10 cellular contexts compared by ENCODE assay signal in the genomic region with DNA sequence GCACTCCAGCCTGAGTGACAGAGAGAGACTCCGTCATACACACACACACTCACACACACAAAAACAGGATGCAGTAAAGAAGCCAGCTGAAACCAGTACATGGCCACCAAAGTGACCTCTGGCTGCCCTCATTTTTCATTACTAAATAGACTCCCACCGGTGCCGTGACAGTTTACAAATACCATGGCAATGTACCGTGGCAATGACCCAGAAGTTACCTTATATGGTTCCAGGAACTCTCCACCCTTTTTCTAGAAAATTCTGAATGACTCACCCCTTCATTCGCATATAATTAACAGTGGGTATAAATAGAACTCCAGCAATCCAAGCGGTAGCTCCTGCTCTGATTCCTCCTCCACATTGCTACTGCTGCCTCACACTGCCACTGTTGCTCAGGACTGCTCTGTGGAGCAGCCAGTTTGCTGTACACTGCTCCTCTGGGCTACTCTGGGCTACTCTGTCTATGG. TPM values are rescaled to one million over a fixed set of nuclear protein-coding genes. Genes with fewer than 3 reads are reported as not detected.
A peak's percentile ranks its signal among the peaks of the same experiment; 100 is the strongest.
DNase-seq lines count a peak whose midpoint lies in the region; ATAC-seq and TF ChIP-seq lines count a peak whose summit lies in the region.
"Had no signal": no experiment of that assay in that cellular context is flagged by ENCODE, and none has a peak within 500 bp of the region (broad histone marks: within the 10 kb centered on the region; RNA-seq: fewer than 3 reads in every experiment).

No MANE protein-coding gene starts in this region.

- H3K4me3 ChIP-seq in RWPE2 (ENCODE audit: severe bottlenecking) (no peak overlapping the region), gastroesophageal sphincter (no peak overlapping the region), testis (no peak overlapping the region)

- peaks cover 0 to 6% of the 10 kb centered on the region in 2 donors for H3K4me1 Mint-ChIP-seq in natural killer cell treated with Interleukin-12 subunit alpha and Interleukin-12 subunit beta and Interleukin-15 and Interleukin-18, amount 100 ng/mL, for 72 hours (ENCODE audit: low read depth in 2 of 2)
- H3K4me1 Mint-ChIP-seq: activated naive CD8-positive, alpha-beta T cell treated with anti-CD3 and anti-CD28 coated beads, Interleukin-2, amount 50 U/mL, for 24 hours had no signal

- DNase-seq in COLO829 (ENCODE audit: low spot score), result peak; percentile 93
- no peak for DNase-seq in RWPE2 (ENCODE audit: low spot score)
- peak; percentile 76 for DNase-seq in posterior vena cava (ENCODE audit: low spot score)
- no peak for DNase-seq in testis
- no peak for DNase-seq in natural killer cell treated with Interleukin-12 subunit alpha and Interleukin-12 subunit beta and Interleukin-15 and Interleukin-18, amount 100 ng/mL, for 72 hours (ENCODE audit: low spot score)
- DNase-seq: activated naive CD8-positive, alpha-beta T cell treated with anti-CD3 and anti-CD28 coated beads, Interleukin-2, amount 50 U/mL, for 24 hours; T-helper 9 cell had no signal

- TF ChIP-seq POLR2A in gastroesophageal sphincter (IDR thresholded peaks at IDR 0.05), result peak in 1 of 2 donors; percentile 11
- TF ChIP-seq POLR2A in testis (IDR thresholded peaks at IDR 0.05), result no peak

- H3K27me3 Mint-ChIP-seq in natural killer cell treated with Interleukin-12 subunit alpha and Interleukin-12 subunit beta and Interleukin-15 and Interleukin-18, amount 100 ng/mL, for 72 hours, result peaks cover 25 to 28% of the 10 kb centered on the region in 2 donors

- no peak overlapping the region for H3K27ac Mint-ChIP-seq in natural killer cell treated with Interleukin-12 subunit alpha and Interleukin-12 subunit beta and Interleukin-15 and Interleukin-18, amount 100 ng/mL, for 72 hours
- H3K27ac Mint-ChIP-seq: activated naive CD8-positive, alpha-beta T cell treated with anti-CD3 and anti-CD28 coated beads, Interleukin-2, amount 50 U/mL, for 24 hours had no signal

- H3K4me3 Mint-ChIP-seq in natural killer cell treated with Interleukin-12 subunit alpha and Interleukin-12 subunit beta and Interleukin-15 and Interleukin-18, amount 100 ng/mL, for 72 hours, result no peak overlapping the region
- H3K4me3 Mint-ChIP-seq: activated naive CD8-positive, alpha-beta T cell treated with anti-CD3 and anti-CD28 coated beads, Interleukin-2, amount 50 U/mL, for 24 hours had no signal

- H3K27me3 ChIP-seq in RWPE2 (ENCODE audit: insufficient read depth, poor library complexity, severe bottlenecking), result no peaks in the 10 kb centered on the region
- H3K27me3 ChIP-seq in gastroesophageal sphincter, result no peaks in the 10 kb centered on the region
- no peaks in the 10 kb centered on the region for H3K27me3 ChIP-seq in testis

- TF ChIP-seq EP300 in gastroesophageal sphincter (IDR thresholded peaks at IDR 0.05), result no peak

- H3K9me3 Mint-ChIP-seq in natural killer cell treated with Interleukin-12 subunit alpha and Interleukin-12 subunit beta and Interleukin-15 and Interleukin-18, amount 100 ng/mL, for 72 hours, result no peaks in the 10 kb centered on the region
- H3K9me3 Mint-ChIP-seq: activated naive CD8-positive, alpha-beta T cell treated with anti-CD3 and anti-CD28 coated beads, Interleukin-2, amount 50 U/mL, for 24 hours had no signal

- no peaks in the 10 kb centered on the region for H3K36me3 ChIP-seq in RWPE2 (ENCODE audit: low read depth)
- no peaks in the 10 kb centered on the region for H3K36me3 ChIP-seq in gastroesophageal sphincter
- no peaks in the 10 kb centered on the region for H3K36me3 ChIP-seq in testis (ENCODE audit: low read depth, missing control alignments)

- H3K9me3 ChIP-seq in RWPE2 (ENCODE audit: severe bottlenecking), result no peaks in the 10 kb centered on the region
- no peaks in the 10 kb centered on the region for H3K9me3 ChIP-seq in gastroesophageal sphincter
- H3K9me3 ChIP-seq in testis, result no peaks in the 10 kb centered on the region

- TF ChIP-seq CTCF in RWPE2 (IDR thresholded peaks at IDR 0.05; ENCODE audit: poor library complexity, severe bottlenecking) (no peak), gastroesophageal sphincter (IDR thresholded peaks at IDR 0.05) (no peak), testis (IDR thresholded peaks at IDR 0.05) (no peak)

- WGBS in gastroesophageal sphincter (ENCODE audit: low coverage in 1 of 2), 2 donors, result 0 to 9% methylated on average over 3 to 5 of the region's 6 CpGs
- 36 to 60% methylated on average over 6 of the region's 6 CpGs for WGBS in testis, 2 donors

- ATAC-seq in RWPE2 (ENCODE audit: low read depth) (peak; percentile 36; the same call in 1 of the 3 replicates), gastroesophageal sphincter (peak; percentile 83), GM21447 (IDR thresholded peaks at IDR 0.05; ENCODE audit: unreplicated experiment) (no peak), GM18861 (IDR thresholded peaks at IDR 0.05; ENCODE audit: unreplicated experiment) (no peak)
- no peak for ATAC-seq in natural killer cell treated with Interleukin-12 subunit alpha and Interleukin-12 subunit beta and Interleukin-15 and Interleukin-18, amount 100 ng/mL, for 72 hours
- ATAC-seq: activated naive CD8-positive, alpha-beta T cell treated with anti-CD3 and anti-CD28 coated beads, Interleukin-2, amount 50 U/mL, for 24 hours had no signal

- H3K27ac ChIP-seq in RWPE2 (ENCODE audit: poor library complexity, severe bottlenecking) (no peak overlapping the region), gastroesophageal sphincter (peak overlapping the region; percentile 1 to 75 (median 74)), testis (no peak overlapping the region)

- H3K4me1 ChIP-seq in RWPE2 (ENCODE audit: insufficient read depth, poor library complexity, severe bottlenecking), result no peaks in the 10 kb centered on the region
- peaks cover 4 to 22% (median 14%) of the 10 kb centered on the region in 3 donors for H3K4me1 ChIP-seq in gastroesophageal sphincter
- peaks cover 12% of the 10 kb centered on the region for H3K4me1 ChIP-seq in testis

- H3K36me3 Mint-ChIP-seq in natural killer cell treated with Interleukin-12 subunit alpha and Interleukin-12 subunit beta and Interleukin-15 and Interleukin-18, amount 100 ng/mL, for 72 hours, result no peaks in the 10 kb centered on the region

- intact Hi-C loops in posterior vena cava (cut with DNase I) (no loop called here), testis (cut with DNase I; ENCODE audit: low total_unique reads) (no loop called here)

RNA-seq across cellular contexts. Expression of a gene that starts 57.7 kb away (rescaled TPM):
- total RNA-seq in gastroesophageal sphincter (10 to 100 TPM; 47.5 to 90.9 (median 70.2) TPM), posterior vena cava (10 to 100 TPM; 44.4 to 44.7 TPM), testis (100 to 1,000 TPM; 110 to 116 TPM)
- 72.3 TPM for polyA plus RNA-seq in testis (ENCODE audit: insufficient read depth, low read depth, low replicate concordance)
- 100 to 1,000 TPM; 114 to 255 TPM for total RNA-seq in natural killer cell treated with Interleukin-12 subunit alpha and Interleukin-12 subunit beta and Interleukin-15 and Interleukin-18, amount 100 ng/mL, for 72 hours

RNA-seq across cellular contexts. Expression of a gene that starts 58.0 kb away (rescaled TPM):
- total RNA-seq in gastroesophageal sphincter (10 to 100 TPM in 2 of 4 donors, 1 to 10 TPM in 2; 6.3 to 13.5 (median 9.9) TPM), posterior vena cava (1 to 10 TPM; 7.5 to 9.0 TPM), testis (10 to 100 TPM; 15.5 to 17.4 TPM)
- polyA plus RNA-seq in testis (ENCODE audit: insufficient read depth, low read depth, low replicate concordance), result 22.3 TPM
- 10 to 100 TPM; 20.2 to 30.3 TPM for total RNA-seq in natural killer cell treated with Interleukin-12 subunit alpha and Interleukin-12 subunit beta and Interleukin-15 and Interleukin-18, amount 100 ng/mL, for 72 hours

Comparison
In these comparisons a context has a peak if more than half of its experiments do, and no peak if none do; other contexts are left out.
1. DNase-seq: peak in COLO829 (single experiment) and posterior vena cava (single experiment); none in RWPE2 (single experiment), testis (single experiment) and natural killer cell treated with Interleukin-12 subunit alpha and Interleukin-12 subunit beta and Interleukin-15 and Interleukin-18, amount 100 ng/mL, for 72 hours (single experiment).
2. ATAC-seq: peak in RWPE2 (single experiment) and gastroesophageal sphincter (single experiment); none in GM21447 (single experiment), GM18861 (single experiment) and natural killer cell treated with Interleukin-12 subunit alpha and Interleukin-12 subunit beta and Interleukin-15 and Interleukin-18, amount 100 ng/mL, for 72 hours (0 of 2).
3. H3K27ac ChIP-seq: peak in gastroesophageal sphincter (4 of 4); none in RWPE2 (single experiment) and testis (0 of 2).